Comparison of ENCODE assay signal across 22 cellular contexts in the genomic region with DNA sequence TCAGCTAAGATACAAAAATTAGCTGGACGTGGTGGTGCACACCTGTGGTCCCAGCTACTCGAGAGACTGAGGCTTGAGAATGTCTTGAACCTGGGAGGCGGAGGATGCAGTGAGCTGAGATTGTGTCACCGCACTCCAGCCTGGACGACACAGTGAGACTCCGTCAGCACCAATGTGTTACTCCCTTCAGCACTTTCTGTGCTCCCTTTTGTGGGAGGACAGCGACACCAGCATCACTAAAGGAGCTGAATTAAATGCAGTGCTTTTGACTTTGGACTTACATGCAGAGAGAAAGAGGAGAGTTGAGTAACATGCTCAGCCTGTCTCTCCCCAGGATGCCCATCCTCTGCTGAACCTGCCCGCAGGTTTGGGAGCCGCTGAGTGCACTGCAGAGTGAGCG.
"Had no signal": no experiment of that assay in that cellular context is flagged by ENCODE, and none has a peak within 500 bp of the region (broad histone marks: within the 10 kb centered on the region; RNA-seq: fewer than 3 reads in every experiment).

No MANE protein-coding gene starts in this region.

- DNase-seq: Karpas-422, KG1, MM.1S, NCI-H1092 treated with DMSO at 0.1 percent for 48 hours, NCI-H1436, NCI-H187, NCI-H2029, NCI-H2081 treated with DMSO at 0.1 percent for 48 hours, NCI-H2171, NCI-H226, NCI-H446, NCI-H510A, NCI-H524 treated with DMSO at 0.1 percent for 48 hours, NCI-H69, NCI-H774, PC-3, SHP77, SK-N-SH had no signal

- FAIRE-seq: HTR-8/SVneo had no signal

- H3K27ac ChIP-seq: HL-60, RWPE1 had no signal

- ATAC-seq: Panc1, PC-3 had no signal

- H3K9me3 ChIP-seq: SK-N-SH had no signal
